In genomic region chr7:112377607-112378006, GRCh38 we compare ENCODE assay signal across 35 cellular contexts.
"Had no signal": no experiment of that assay in that cellular context is flagged by ENCODE, and none has a peak within 500 bp of the region (broad histone marks: within the 10 kb centered on the region; RNA-seq: fewer than 3 reads in every experiment).

No MANE protein-coding gene starts in this region.

- H3K27ac Mint-ChIP-seq: activated B cell treated with CpG ODN at 0.5 μM for 24 hours; activated CD4-positive, alpha-beta memory T cell treated with anti-CD3 and anti-CD28 coated beads, Interleukin-2, amount 10 ng/mL, durations not matched to agents 7 days and 5 days; activated CD4-positive, alpha-beta T cell treated with anti-CD3 and anti-CD28 coated beads, Interleukin-2, amount 10 ng/mL, durations not matched to agents 7 days and 5 days; activated CD8-positive, alpha-beta memory T cell treated with anti-CD3 and anti-CD28 coated beads, Interleukin-2, amount 10 ng/mL, durations not matched to agents 7 days and 5 days; activated CD8-positive, alpha-beta T cell treated with anti-CD3 and anti-CD28 coated beads, Interleukin-2, amount 10 ng/mL, durations not matched to agents 7 days and 5 days; activated naive CD4-positive, alpha-beta T cell treated with anti-CD3 and anti-CD28 coated beads, Interleukin-2, amount 10 ng/mL, durations not matched to agents 7 days and 5 days; activated naive CD4-positive, alpha-beta T cell treated with anti-CD3 and anti-CD28 coated beads, Interleukin-2, amount 50 U/mL, for 24 hours; activated naive CD8-positive, alpha-beta T cell; activated naive CD8-positive, alpha-beta T cell treated with anti-CD3 and anti-CD28 coated beads, Interleukin-2, amount 10 ng/mL, durations not matched to agents 7 days and 5 days; activated naive CD8-positive, alpha-beta T cell treated with anti-CD3 and anti-CD28 coated beads, Interleukin-2, amount 50 U/mL, for 24 hours; activated T-cell treated with anti-CD3 and anti-CD28 coated beads, Interleukin-2, amount 50 U/mL, for 24 hours; activated T-helper 2 cell treated with anti-CD3 and anti-CD28 coated beads, Interferon-gamma antibody, Interleukin-2, Interleukin-4, amounts not matched to agents 10 μg/mL and 5 μg/mL and 100 μg/mL, durations not matched to agents 14 hours and 24 hours and 36 hours; brain; T-helper 1 cell treated with Interleukin-12 subunit alpha and Interleukin-12 subunit beta and Interleukin-4 antibody, amounts not matched to agents 30 μg/mL and 1 μg/mL, for 36 hours; T-helper 2 cell treated with Interferon-gamma antibody and Interleukin-4, amounts not matched to agents 5 μg/mL and 100 μg/mL, for 36 hours had no signal

- H3K4me1 ChIP-seq: ascending aorta had no signal

- H3K9me3 Mint-ChIP-seq: activated B cell treated with CpG ODN at 0.5 μM for 24 hours; activated CD4-positive, alpha-beta T cell treated with anti-CD3 and anti-CD28 coated beads, Interleukin-2, amount 10 ng/mL, durations not matched to agents 7 days and 5 days; activated naive CD4-positive, alpha-beta T cell treated with anti-CD3 and anti-CD28 coated beads, Interleukin-2, amount 10 ng/mL, durations not matched to agents 7 days and 5 days; activated naive CD4-positive, alpha-beta T cell treated with anti-CD3 and anti-CD28 coated beads, Interleukin-2, amount 50 U/mL, for 24 hours; activated naive CD8-positive, alpha-beta T cell treated with anti-CD3 and anti-CD28 coated beads, Interleukin-2, amount 10 ng/mL, durations not matched to agents 7 days and 5 days; activated naive CD8-positive, alpha-beta T cell treated with anti-CD3 and anti-CD28 coated beads, Interleukin-2, amount 50 U/mL, for 24 hours; activated T-helper 2 cell treated with anti-CD3 and anti-CD28 coated beads, Interferon-gamma antibody, Interleukin-2, Interleukin-4, amounts not matched to agents 10 μg/mL and 5 μg/mL and 100 μg/mL, durations not matched to agents 14 hours and 24 hours and 36 hours; brain; central memory CD8-positive, alpha-beta T cell; T-helper 2 cell treated with Interferon-gamma antibody and Interleukin-4, amounts not matched to agents 5 μg/mL and 100 μg/mL, for 36 hours had no signal

- H3K27me3 Mint-ChIP-seq: activated naive CD8-positive, alpha-beta T cell treated with anti-CD3 and anti-CD28 coated beads, Interleukin-2, amount 50 U/mL, for 24 hours had no signal

- H3K4me1 Mint-ChIP-seq: activated B cell treated with CpG ODN at 0.5 μM for 24 hours; activated CD4-positive, alpha-beta memory T cell treated with anti-CD3 and anti-CD28 coated beads, Interleukin-2, amount 10 ng/mL, durations not matched to agents 7 days and 5 days; activated CD4-positive, alpha-beta T cell treated with anti-CD3 and anti-CD28 coated beads, Interleukin-2, amount 10 ng/mL, durations not matched to agents 7 days and 5 days; activated CD8-positive, alpha-beta memory T cell treated with anti-CD3 and anti-CD28 coated beads, Interleukin-2, amount 10 ng/mL, durations not matched to agents 7 days and 5 days; activated naive CD4-positive, alpha-beta T cell treated with anti-CD3 and anti-CD28 coated beads, Interleukin-2, amount 10 ng/mL, durations not matched to agents 7 days and 5 days; activated naive CD4-positive, alpha-beta T cell treated with anti-CD3 and anti-CD28 coated beads, Interleukin-2, amount 50 U/mL, for 24 hours; activated naive CD8-positive, alpha-beta T cell treated with anti-CD3 and anti-CD28 coated beads, Interleukin-2, amount 50 U/mL, for 24 hours; brain; central memory CD8-positive, alpha-beta T cell had no signal

- H3K27me3 ChIP-seq: ascending aorta, cardiac muscle cell had no signal

- H3K9me3 ChIP-seq: ascending aorta had no signal

- H3K4me3 Mint-ChIP-seq: activated B cell treated with CpG ODN at 0.5 μM for 24 hours; activated CD4-positive, alpha-beta memory T cell treated with anti-CD3 and anti-CD28 coated beads, Interleukin-2, amount 10 ng/mL, durations not matched to agents 7 days and 5 days; activated CD4-positive, alpha-beta T cell treated with anti-CD3 and anti-CD28 coated beads, Interleukin-2, amount 10 ng/mL, durations not matched to agents 7 days and 5 days; activated CD8-positive, alpha-beta memory T cell treated with anti-CD3 and anti-CD28 coated beads, Interleukin-2, amount 10 ng/mL, durations not matched to agents 7 days and 5 days; activated CD8-positive, alpha-beta T cell treated with anti-CD3 and anti-CD28 coated beads, Interleukin-2, amount 10 ng/mL, durations not matched to agents 7 days and 5 days; activated naive CD4-positive, alpha-beta T cell treated with anti-CD3 and anti-CD28 coated beads, Interleukin-2, amount 10 ng/mL, durations not matched to agents 7 days and 5 days; activated naive CD4-positive, alpha-beta T cell treated with anti-CD3 and anti-CD28 coated beads, Interleukin-2, amount 50 U/mL, for 24 hours; activated naive CD8-positive, alpha-beta T cell; activated naive CD8-positive, alpha-beta T cell treated with anti-CD3 and anti-CD28 coated beads, Interleukin-2, amount 10 ng/mL, durations not matched to agents 7 days and 5 days; activated naive CD8-positive, alpha-beta T cell treated with anti-CD3 and anti-CD28 coated beads, Interleukin-2, amount 50 U/mL, for 24 hours; activated T-cell treated with anti-CD3 and anti-CD28 coated beads, Interleukin-2, amount 50 U/mL, for 24 hours; brain; central memory CD8-positive, alpha-beta T cell; T-helper 1 cell treated with Interleukin-12 subunit alpha and Interleukin-12 subunit beta and Interleukin-4 antibody, amounts not matched to agents 30 μg/mL and 1 μg/mL, for 36 hours; T-helper 2 cell treated with Interferon-gamma antibody and Interleukin-4, amounts not matched to agents 5 μg/mL and 100 μg/mL, for 36 hours had no signal

- H3K4me3 ChIP-seq: ascending aorta, cardiac muscle cell had no signal

- DNase-seq: activated B cell treated with CpG ODN at 0.5 μM for 24 hours; activated CD4-positive, alpha-beta memory T cell treated with anti-CD3 and anti-CD28 coated beads, Interleukin-2, amount 10 ng/mL, durations not matched to agents 7 days and 5 days; activated CD4-positive, alpha-beta T cell treated with anti-CD3 and anti-CD28 coated beads for 4 hours; activated CD4-positive, alpha-beta T cell treated with anti-CD3 and anti-CD28 coated beads, Interleukin-2, amount 10 ng/mL, durations not matched to agents 7 days and 5 days; activated CD4-positive, alpha-beta T cell treated with anti-CD3 and anti-CD28 coated beads, Interleukin-2, amount 50 U/mL, for 48 hours; activated CD4-positive, CD25-positive, alpha-beta regulatory T cell treated with anti-CD3 and anti-CD28 coated beads, Interleukin-2, amount 50 U/mL, for 72 hours; activated CD8-positive, alpha-beta memory T cell treated with anti-CD3 and anti-CD28 coated beads for 24 hours; activated CD8-positive, alpha-beta memory T cell treated with anti-CD3 and anti-CD28 coated beads, Interleukin-2, amount 10 ng/mL, durations not matched to agents 7 days and 5 days; activated CD8-positive, alpha-beta memory T cell treated with anti-CD3 and anti-CD28 coated beads, Interleukin-2, amount 50 U/mL, for 48 hours; activated CD8-positive, alpha-beta T cell treated with anti-CD3 and anti-CD28 coated beads, Interleukin-2, amount 10 ng/mL, durations not matched to agents 7 days and 5 days; activated effector memory CD4-positive, alpha-beta T cell treated with Interleukin-2 at 50 U/mL for 16 hours; activated gamma-delta T cell; activated naive CD4-positive, alpha-beta T cell treated with anti-CD3 and anti-CD28 coated beads, Interleukin-2, amount 10 ng/mL, durations not matched to agents 7 days and 5 days; activated naive CD4-positive, alpha-beta T cell treated with Interleukin-2 at 50 U/mL for 16 hours; activated naive CD8-positive, alpha-beta T cell treated with anti-CD3 and anti-CD28 coated beads, Interleukin-2, amount 10 ng/mL, durations not matched to agents 7 days and 5 days; activated naive CD8-positive, alpha-beta T cell treated with anti-CD3 and anti-CD28 coated beads, Interleukin-2, amount 50 U/mL, for 24 hours; activated T-cell treated with anti-CD3 and anti-CD28 coated beads, Interleukin-2, amount 50 U/mL, for 24 hours; activated T-cell treated with anti-CD3 and anti-CD28 coated beads, Interleukin-2, amount 50 U/mL, for 48 hours; amygdala; anterior cingulate cortex; caudate nucleus; cerebellar nuclear complex; T-helper 1 cell; T-helper 2 cell; T-helper 9 cell had no signal

- H3K36me3 ChIP-seq: ascending aorta, cardiac muscle cell had no signal

- ATAC-seq: activated CD8-positive, alpha-beta memory T cell treated with anti-CD3 and anti-CD28 coated beads, Interleukin-2, amount 10 ng/mL, durations not matched to agents 7 days and 5 days; activated CD8-positive, alpha-beta T cell treated with anti-CD3 and anti-CD28 coated beads, Interleukin-2, amount 10 ng/mL, durations not matched to agents 7 days and 5 days; activated naive CD8-positive, alpha-beta T cell treated with anti-CD3 and anti-CD28 coated beads, Interleukin-2, amount 50 U/mL, for 24 hours had no signal

- H3K36me3 Mint-ChIP-seq: activated CD8-positive, alpha-beta memory T cell treated with anti-CD3 and anti-CD28 coated beads, Interleukin-2, amount 10 ng/mL, durations not matched to agents 7 days and 5 days; activated naive CD4-positive, alpha-beta T cell treated with anti-CD3 and anti-CD28 coated beads, Interleukin-2, amount 10 ng/mL, durations not matched to agents 7 days and 5 days; activated naive CD8-positive, alpha-beta T cell; activated naive CD8-positive, alpha-beta T cell treated with anti-CD3 and anti-CD28 coated beads, Interleukin-2, amount 10 ng/mL, durations not matched to agents 7 days and 5 days; brain had no signal

- H3K27ac ChIP-seq: ascending aorta, cardiac muscle cell, VCaP had no signal
